Comparison of ENCODE assay signal across 16 cellular contexts in genomic region chr2:30229596-30229995, GRCh38. TPM values are rescaled to one million over a fixed set of nuclear protein-coding genes. Genes with fewer than 3 reads are reported as not detected.
DNase-seq lines count a peak whose midpoint lies in the region; ATAC-seq and TF ChIP-seq lines count a peak whose summit lies in the region.
"Had no signal": no experiment of that assay in that cellular context is flagged by ENCODE, and none has a peak within 500 bp of the region (broad histone marks: within the 10 kb centered on the region; RNA-seq: fewer than 3 reads in every experiment).

No MANE protein-coding gene starts in this region.

- CTCF ChIA-PET in CD8-positive, alpha-beta T cell (lab: Charles Lee) = interaction anchor here (0.7 to 25.2 kb wide), 17 partner anchors 9 to 482 kb away, joined by 3 to 347 read pairs (median 6); partner anchors contain the start of gene YPEL5

- H3K36me3 Mint-ChIP-seq in CD14-positive monocyte = peaks cover 2 to 15% of the 10 kb centered on the region in 2 donors
- peaks cover 18% of the 10 kb centered on the region for H3K36me3 Mint-ChIP-seq in CD8-positive, alpha-beta T cell
- H3K36me3 Mint-ChIP-seq in activated naive CD8-positive, alpha-beta T cell treated with anti-CD3 and anti-CD28 coated beads for 36 hours = peaks cover 11% of the 10 kb centered on the region
- peaks cover 13% of the 10 kb centered on the region for H3K36me3 Mint-ChIP-seq in natural killer cell treated with Interleukin-12 subunit alpha and Interleukin-12 subunit beta and Interleukin-15 and Interleukin-18, amount 100 ng/mL, for 72 hours

- peak overlapping the region; percentile 80 to 84 for H3K4me3 Mint-ChIP-seq in CD14-positive monocyte
- no peak overlapping the region for H3K4me3 Mint-ChIP-seq in CD8-positive, alpha-beta T cell
- H3K4me3 Mint-ChIP-seq in activated naive CD8-positive, alpha-beta T cell treated with anti-CD3 and anti-CD28 coated beads for 36 hours = peak overlapping the region; percentile 49
- H3K4me3 Mint-ChIP-seq in natural killer cell treated with Interleukin-12 subunit alpha and Interleukin-12 subunit beta and Interleukin-15 and Interleukin-18, amount 100 ng/mL, for 72 hours = peak overlapping the region; percentile 88

- peaks cover 54% of the 10 kb centered on the region for H3K4me1 ChIP-seq in CD8-positive, alpha-beta T cell (ENCODE audit: insufficient read depth, low read length)

- POLR2A ChIA-PET in CD8-positive, alpha-beta T cell (lab: Charles Lee) = interaction anchor here (0.8 to 9.7 kb wide), 14 partner anchors 10 to 482 kb away, joined by 3 to 123 read pairs (median 14); partner anchors contain the start of genes LCLAT1 and YPEL5

- DNase-seq in CD14-positive monocyte (ENCODE audit: low spot score) (no peak), NCI-H526 (lab: John Stamatoyannopoulos, UW) (no peak), caudate nucleus (lab: John Stamatoyannopoulos, UW) (no peak)
- DNase-seq in CD8-positive, alpha-beta T cell = no peak
- DNase-seq in activated naive CD8-positive, alpha-beta T cell treated with anti-CD3 and anti-CD28 coated beads for 36 hours = no peak
- DNase-seq in natural killer cell treated with Interleukin-12 subunit alpha and Interleukin-12 subunit beta and Interleukin-15 and Interleukin-18, amount 100 ng/mL, for 72 hours (ENCODE audit: low spot score) = no peak
- DNase-seq: activated CD4-positive, alpha-beta T cell treated with anti-CD3 and anti-CD28 coated beads for 1 hour; gastrocnemius medialis; GOT3; mesendoderm; MV-4-11; small intestine; SW 1271 had no signal

- peaks cover 50 to 61% (median 52%) of the 10 kb centered on the region in 3 donors for H3K27me3 Mint-ChIP-seq in CD14-positive monocyte (ENCODE audit: low read depth in 3 of 3)
- no peaks in the 10 kb centered on the region for H3K27me3 Mint-ChIP-seq in CD8-positive, alpha-beta T cell (ENCODE audit: low read depth)
- H3K27me3 Mint-ChIP-seq in activated naive CD8-positive, alpha-beta T cell treated with anti-CD3 and anti-CD28 coated beads for 36 hours = no peaks in the 10 kb centered on the region
- no peaks in the 10 kb centered on the region for H3K27me3 Mint-ChIP-seq in natural killer cell treated with Interleukin-12 subunit alpha and Interleukin-12 subunit beta and Interleukin-15 and Interleukin-18, amount 100 ng/mL, for 72 hours

- H3K27ac ChIP-seq in CD8-positive, alpha-beta T cell (ENCODE audit: low read depth, low read length) = no peak overlapping the region
- H3K27ac ChIP-seq in caudate nucleus (ENCODE audit: low read depth, low read length) = no peak overlapping the region
- H3K27ac ChIP-seq: C4-2B had no signal

- H3K4me1 Mint-ChIP-seq in CD14-positive monocyte = peaks cover 42% of the 10 kb centered on the region
- peaks cover 65% of the 10 kb centered on the region for H3K4me1 Mint-ChIP-seq in CD8-positive, alpha-beta T cell (ENCODE audit: low read depth)
- peaks cover 65% of the 10 kb centered on the region for H3K4me1 Mint-ChIP-seq in activated naive CD8-positive, alpha-beta T cell treated with anti-CD3 and anti-CD28 coated beads for 36 hours
- H3K4me1 Mint-ChIP-seq in natural killer cell treated with Interleukin-12 subunit alpha and Interleukin-12 subunit beta and Interleukin-15 and Interleukin-18, amount 100 ng/mL, for 72 hours (ENCODE audit: low read depth in 2 of 2) = peaks cover 63 to 74% of the 10 kb centered on the region in 2 donors

- H3K4me3 ChIP-seq in CD8-positive, alpha-beta T cell (ENCODE audit: low read depth, low read length) = no peak overlapping the region

- H3K27me3 ChIP-seq in CD8-positive, alpha-beta T cell (ENCODE audit: insufficient read depth, low read length) = no peaks in the 10 kb centered on the region
- H3K27me3 ChIP-seq: ovary had no signal

- no peak for ATAC-seq in CD8-positive, alpha-beta T cell
- ATAC-seq in natural killer cell treated with Interleukin-12 subunit alpha and Interleukin-12 subunit beta and Interleukin-15 and Interleukin-18, amount 100 ng/mL, for 72 hours = no peak
- no peak for ATAC-seq in HG02885 (IDR thresholded peaks at IDR 0.05; ENCODE audit: poor library complexity, unreplicated experiment)
- ATAC-seq: gastrocnemius medialis had no signal

- intact Hi-C loops in CD14-positive monocyte (cut with micrococcal nuclease) = no loop called here
- intact Hi-C loops in CD8-positive, alpha-beta T cell (cut with DNase I, micrococcal nuclease) = no loop called here

- no peak overlapping the region for H3K27ac Mint-ChIP-seq in CD14-positive monocyte
- H3K27ac Mint-ChIP-seq in CD8-positive, alpha-beta T cell = peak overlapping the region; percentile 79
- H3K27ac Mint-ChIP-seq in activated naive CD8-positive, alpha-beta T cell treated with anti-CD3 and anti-CD28 coated beads for 36 hours = no peak overlapping the region
- peak overlapping the region; percentile 81 to 100 for H3K27ac Mint-ChIP-seq in natural killer cell treated with Interleukin-12 subunit alpha and Interleukin-12 subunit beta and Interleukin-15 and Interleukin-18, amount 100 ng/mL, for 72 hours

- no peaks in the 10 kb centered on the region for H3K9me3 ChIP-seq in CD8-positive, alpha-beta T cell (ENCODE audit: low read length)
- H3K9me3 ChIP-seq: gastrocnemius medialis, ovary had no signal

- H3K9me3 Mint-ChIP-seq in CD14-positive monocyte = peaks cover 0 to 9% (median 8%) of the 10 kb centered on the region in 7 donors
- H3K9me3 Mint-ChIP-seq in CD8-positive, alpha-beta T cell = no peaks in the 10 kb centered on the region
- no peaks in the 10 kb centered on the region for H3K9me3 Mint-ChIP-seq in activated naive CD8-positive, alpha-beta T cell treated with anti-CD3 and anti-CD28 coated beads for 36 hours
- H3K9me3 Mint-ChIP-seq in natural killer cell treated with Interleukin-12 subunit alpha and Interleukin-12 subunit beta and Interleukin-15 and Interleukin-18, amount 100 ng/mL, for 72 hours = no peaks in the 10 kb centered on the region

- no peak for TF ChIP-seq CTCF in CD14-positive monocyte (IDR thresholded peaks at IDR 0.05)
- no peak for TF ChIP-seq CTCF in CD8-positive, alpha-beta T cell (IDR thresholded peaks at IDR 0.05)

- peaks cover 3% of the 10 kb centered on the region for H3K36me3 ChIP-seq in CD8-positive, alpha-beta T cell (ENCODE audit: insufficient read depth, low read length)
- H3K36me3 ChIP-seq: gastrocnemius medialis, ovary had no signal

RNA-seq across cellular contexts. Expression of gene LBH, which starts 1.7 kb away (rescaled TPM):
- polyA plus RNA-seq in CD14-positive monocyte = under 1 TPM; 0.42 to 0.76 TPM
- total RNA-seq in CD8-positive, alpha-beta T cell = 100 to 1,000 TPM; 127 to 133 TPM
- total RNA-seq in activated naive CD8-positive, alpha-beta T cell treated with anti-CD3 and anti-CD28 coated beads for 36 hours = 10 to 100 TPM; 85.0 to 89.2 TPM
- 1,000 to 10,000 TPM in 1 of 2 donors, 100 to 1,000 TPM in 1; 206 to 1,155 TPM for total RNA-seq in natural killer cell treated with Interleukin-12 subunit alpha and Interleukin-12 subunit beta and Interleukin-15 and Interleukin-18, amount 100 ng/mL, for 72 hours

Comparison
In these comparisons a context has a peak if more than half of its experiments do, and no peak if none do; other contexts are left out.
1. H3K27ac Mint-ChIP-seq: peak in CD8-positive, alpha-beta T cell (single experiment) and natural killer cell treated with Interleukin-12 subunit alpha and Interleukin-12 subunit beta and Interleukin-15 and Interleukin-18, amount 100 ng/mL, for 72 hours (2 of 2); none in CD14-positive monocyte (0 of 7) and activated naive CD8-positive, alpha-beta T cell treated with anti-CD3 and anti-CD28 coated beads for 36 hours (single experiment).